29 cellular contexts compared by ENCODE assay signal in genomic region chr21:25635310-25635709, GRCh38.
"Had no signal": no experiment of that assay in that cellular context is flagged by ENCODE, and none has a peak within 500 bp of the region (broad histone marks: within the 10 kb centered on the region; RNA-seq: fewer than 3 reads in every experiment).

No MANE protein-coding gene starts in this region.

- H3K36me3 ChIP-seq: gastrocnemius medialis, left ventricle myocardium inferior, spleen, uterus, WERI-Rb-1 had no signal

- H3K4me3 Mint-ChIP-seq: activated T-cell treated with anti-CD3 and anti-CD28 coated beads, Interleukin-2, amount 50 U/mL, for 24 hours; effector memory CD8-positive, alpha-beta T cell; natural killer cell treated with Interleukin-12 subunit alpha and Interleukin-12 subunit beta and Interleukin-15 and Interleukin-18, amount 100 ng/mL, for 72 hours; stimulated activated memory B cell treated with anti-CD40 and anti-IgM and Interleukin-4, amounts not matched to agents 10 μg/mL and 1 μg/mL and 100 μg/mL, for 72 hours; stimulated activated naive CD8-positive, alpha-beta T cell treated with anti-CD3 and anti-CD28 coated beads, Interleukin-15, amount 100 ng/mL, for 72 hours; type B pancreatic cell had no signal

- FAIRE-seq: TTC549 had no signal

- H3K27ac Mint-ChIP-seq: activated T-cell treated with anti-CD3 and anti-CD28 coated beads, Interleukin-2, amount 50 U/mL, for 24 hours; effector memory CD8-positive, alpha-beta T cell; natural killer cell treated with Interleukin-12 subunit alpha and Interleukin-12 subunit beta and Interleukin-15 and Interleukin-18, amount 100 ng/mL, for 72 hours; stimulated activated memory B cell treated with anti-CD40 and anti-IgM and Interleukin-4, amounts not matched to agents 10 μg/mL and 1 μg/mL and 100 μg/mL, for 72 hours; stimulated activated naive CD8-positive, alpha-beta T cell treated with anti-CD3 and anti-CD28 coated beads, Interleukin-15, amount 100 ng/mL, for 72 hours; type B pancreatic cell had no signal

- H3K9me3 Mint-ChIP-seq: effector memory CD8-positive, alpha-beta T cell; stimulated activated memory B cell treated with anti-CD40 and anti-IgM and Interleukin-4, amounts not matched to agents 10 μg/mL and 1 μg/mL and 100 μg/mL, for 72 hours; stimulated activated naive CD8-positive, alpha-beta T cell treated with anti-CD3 and anti-CD28 coated beads, Interleukin-15, amount 100 ng/mL, for 72 hours; type B pancreatic cell had no signal

- H3K4me2 ChIP-seq: hepatocyte had no signal

- DNase-seq: activated CD8-positive, alpha-beta memory T cell treated with anti-CD3 and anti-CD28 coated beads, Interleukin-2, amount 50 U/mL, for 48 hours; activated gamma-delta T cell treated with Interleukin-2 at 50 U/mL for 16 hours; activated naive CD4-positive, alpha-beta T cell treated with anti-CD3 and anti-CD28 coated beads, Interleukin-2, amount 50 U/mL, for 16 hours; activated T-cell treated with anti-CD3 and anti-CD28 coated beads, Interleukin-2, amount 50 U/mL, for 24 hours; amniotic stem cell; caudate nucleus; cortex of kidney; effector memory CD8-positive, alpha-beta T cell; erythroblast; gastrocnemius medialis; islet precursor cell; left ventricle myocardium inferior; mucosa of descending colon; posterior cingulate gyrus; right cardiac atrium; spleen; stimulated activated CD4-positive, alpha-beta T cell treated with anti-CD3 and anti-CD28 coated beads, Interleukin-4, amount 100 ng/mL, for 24 hours; stimulated activated CD8-positive, alpha-beta memory T cell treated with anti-CD3 and anti-CD28 coated beads, Interleukin-4, amount 100 ng/mL, for 48 hours; stimulated activated naive CD8-positive, alpha-beta T cell treated with anti-CD3 and anti-CD28 coated beads, Interleukin-15, amount 100 ng/mL, for 72 hours; substantia nigra; uterus; WERI-Rb-1 had no signal

- H3K9me3 ChIP-seq: gastrocnemius medialis, left ventricle myocardium inferior, mucosa of descending colon, spleen, uterus had no signal

- H3K36me3 Mint-ChIP-seq: stimulated activated memory B cell treated with anti-CD40 and anti-IgM and Interleukin-4, amounts not matched to agents 10 μg/mL and 1 μg/mL and 100 μg/mL, for 72 hours; type B pancreatic cell had no signal

- H3K27ac ChIP-seq: gastrocnemius medialis, hepatocyte, left ventricle myocardium inferior, spleen, uterus, WERI-Rb-1 had no signal

- H3K79me2 ChIP-seq: hepatocyte had no signal

- H3K27me3 ChIP-seq: gastrocnemius medialis, uterus had no signal

- H2AFZ ChIP-seq: hepatocyte had no signal

- H3K4me3 ChIP-seq: gastrocnemius medialis, hepatocyte, left ventricle myocardium inferior, lung, mucosa of descending colon, spleen, uterus had no signal

- ATAC-seq: activated CD4-positive, CD25-positive, alpha-beta regulatory T cell treated with anti-CD3 and anti-CD28 coated beads, Interleukin-2, amount 50 U/mL, for 24 hours; effector memory CD8-positive, alpha-beta T cell; gastrocnemius medialis; mucosa of descending colon; natural killer cell treated with Interleukin-12 subunit alpha and Interleukin-12 subunit beta and Interleukin-15 and Interleukin-18, amount 100 ng/mL, for 72 hours; right cardiac atrium; stimulated activated memory B cell treated with anti-CD40 and anti-IgM and Interleukin-4, amounts not matched to agents 10 μg/mL and 1 μg/mL and 100 μg/mL, for 72 hours; stimulated activated naive CD8-positive, alpha-beta T cell treated with anti-CD3 and anti-CD28 coated beads, Interleukin-15, amount 100 ng/mL, for 72 hours had no signal
